Comparison of ENCODE assay signal across 9 cellular contexts in genomic region chr6:2738373-2738979, GRCh38. TPM values are rescaled to one million over a fixed set of nuclear protein-coding genes. Genes with fewer than 3 reads are reported as not detected.
DNase-seq lines count a peak whose midpoint lies in the region; ATAC-seq, FAIRE-seq and TF ChIP-seq lines count a peak whose summit lies in the region.
"Had no signal": no experiment of that assay in that cellular context is flagged by ENCODE, and none has a peak within 500 bp of the region (broad histone marks: within the 10 kb centered on the region; RNA-seq: fewer than 3 reads in every experiment).

No MANE protein-coding gene starts in this region.

- TF ChIP-seq CTCF in RWPE1 (conservative IDR thresholded peaks at IDR 0.05; ENCODE audit: low read depth) (peak; percentile 76), right atrium auricular region (IDR thresholded peaks at IDR 0.05) (peak; percentile 24 to 76)

- H3K27ac ChIP-seq in RWPE1 (no peak overlapping the region), right atrium auricular region (peak overlapping the region in 1 of 2 donors; percentile 60)

- peak; percentile 65 for DNase-seq in EH (ENCODE audit: low read depth)
- DNase-seq in HuH-7 (ENCODE audit: low spot score), result peak; percentile 32
- DNase-seq in RWPE1 (ENCODE audit: low spot score), result peak; percentile 35
- peak; percentile 37 for DNase-seq in activated naive CD8-positive, alpha-beta T cell treated with anti-CD3 and anti-CD28 coated beads, Interleukin-2, amount 50 U/mL, for 24 hours
- no peak for DNase-seq in right atrium auricular region (ENCODE audit: low spot score)
- DNase-seq in stimulated activated CD4-positive, alpha-beta T cell treated with anti-CD3 and anti-CD28 coated beads, Interleukin-12 subunit alpha, Interleukin-12 subunit beta, amount 100 ng/mL, for 4 hours, result peak; percentile 28
- DNase-seq in RCC 7860 (ENCODE audit: low spot score), result no peak

- no peak for ATAC-seq in activated naive CD8-positive, alpha-beta T cell treated with anti-CD3 and anti-CD28 coated beads, Interleukin-2, amount 50 U/mL, for 24 hours
- no peak for ATAC-seq in HG03045 (IDR thresholded peaks at IDR 0.05; ENCODE audit: unreplicated experiment)

- no peaks in the 10 kb centered on the region for H3K36me3 ChIP-seq in right atrium auricular region

- CTCF ChIA-PET in RWPE1 (lab: Yijun Ruan, JAX), result interaction anchor here (0.5 to 1.9 kb wide), 10 partner anchors 8 to 1224 kb away, joined by 3 to 10 read pairs (median 4); partner anchors contain the start of gene MYLK4

- H3K27me3 ChIP-seq in right atrium auricular region, result no peaks in the 10 kb centered on the region

- peaks cover 21% of the 10 kb centered on the region for H3K4me1 Mint-ChIP-seq in activated naive CD8-positive, alpha-beta T cell treated with anti-CD3 and anti-CD28 coated beads, Interleukin-2, amount 50 U/mL, for 24 hours
- H3K4me1 Mint-ChIP-seq: central memory CD8-positive, alpha-beta T cell had no signal

- no peak overlapping the region for H3K27ac Mint-ChIP-seq in activated naive CD8-positive, alpha-beta T cell treated with anti-CD3 and anti-CD28 coated beads, Interleukin-2, amount 50 U/mL, for 24 hours

- no peak overlapping the region for H3K4me3 ChIP-seq in right atrium auricular region

- no peak for FAIRE-seq in RCC 7860 (lab: Jason Lieb, UNC)

- H3K4me3 Mint-ChIP-seq in activated naive CD8-positive, alpha-beta T cell treated with anti-CD3 and anti-CD28 coated beads, Interleukin-2, amount 50 U/mL, for 24 hours, result no peak overlapping the region
- H3K4me3 Mint-ChIP-seq: central memory CD8-positive, alpha-beta T cell had no signal

- no peaks in the 10 kb centered on the region for H3K27me3 Mint-ChIP-seq in activated naive CD8-positive, alpha-beta T cell treated with anti-CD3 and anti-CD28 coated beads, Interleukin-2, amount 50 U/mL, for 24 hours
- H3K27me3 Mint-ChIP-seq: central memory CD8-positive, alpha-beta T cell had no signal

- peaks cover 0 to 25% of the 10 kb centered on the region in 2 donors for H3K4me1 ChIP-seq in right atrium auricular region

- H3K9me3 ChIP-seq in right atrium auricular region, result no peaks in the 10 kb centered on the region

- no peaks in the 10 kb centered on the region for H3K36me3 Mint-ChIP-seq in activated naive CD8-positive, alpha-beta T cell treated with anti-CD3 and anti-CD28 coated beads, Interleukin-2, amount 50 U/mL, for 24 hours (ENCODE audit: low read depth)

- POLR2A ChIA-PET in RWPE1 (lab: Yijun Ruan, JAX; ENCODE audit: low non-redundant PET), result no interaction called here

- no peaks in the 10 kb centered on the region for H3K9me3 Mint-ChIP-seq in activated naive CD8-positive, alpha-beta T cell treated with anti-CD3 and anti-CD28 coated beads, Interleukin-2, amount 50 U/mL, for 24 hours
- H3K9me3 Mint-ChIP-seq: central memory CD8-positive, alpha-beta T cell had no signal

RNA-seq across cellular contexts. Expression of gene MYLK4, which starts 12.2 kb away (rescaled TPM):
- 1 to 10 TPM; 1.0 to 3.6 TPM for total RNA-seq in right atrium auricular region

RNA-seq across cellular contexts. Expression of gene WRNIP1, which starts 26.7 kb away (rescaled TPM):
- 10 to 100 TPM; 51.9 to 53.5 TPM for total RNA-seq in right atrium auricular region

Comparison
In these comparisons a context has a peak if more than half of its experiments do, and no peak if none do; other contexts are left out.
1. DNase-seq: peak in EH (single experiment), HuH-7 (single experiment), RWPE1 (single experiment), activated naive CD8-positive, alpha-beta T cell treated with anti-CD3 and anti-CD28 coated beads, Interleukin-2, amount 50 U/mL, for 24 hours (single experiment) and stimulated activated CD4-positive, alpha-beta T cell treated with anti-CD3 and anti-CD28 coated beads, Interleukin-12 subunit alpha, Interleukin-12 subunit beta, amount 100 ng/mL, for 4 hours (single experiment); none in right atrium auricular region (single experiment) and RCC 7860 (single experiment).